8 cellular contexts compared by ENCODE assay signal in the genomic region with DNA sequence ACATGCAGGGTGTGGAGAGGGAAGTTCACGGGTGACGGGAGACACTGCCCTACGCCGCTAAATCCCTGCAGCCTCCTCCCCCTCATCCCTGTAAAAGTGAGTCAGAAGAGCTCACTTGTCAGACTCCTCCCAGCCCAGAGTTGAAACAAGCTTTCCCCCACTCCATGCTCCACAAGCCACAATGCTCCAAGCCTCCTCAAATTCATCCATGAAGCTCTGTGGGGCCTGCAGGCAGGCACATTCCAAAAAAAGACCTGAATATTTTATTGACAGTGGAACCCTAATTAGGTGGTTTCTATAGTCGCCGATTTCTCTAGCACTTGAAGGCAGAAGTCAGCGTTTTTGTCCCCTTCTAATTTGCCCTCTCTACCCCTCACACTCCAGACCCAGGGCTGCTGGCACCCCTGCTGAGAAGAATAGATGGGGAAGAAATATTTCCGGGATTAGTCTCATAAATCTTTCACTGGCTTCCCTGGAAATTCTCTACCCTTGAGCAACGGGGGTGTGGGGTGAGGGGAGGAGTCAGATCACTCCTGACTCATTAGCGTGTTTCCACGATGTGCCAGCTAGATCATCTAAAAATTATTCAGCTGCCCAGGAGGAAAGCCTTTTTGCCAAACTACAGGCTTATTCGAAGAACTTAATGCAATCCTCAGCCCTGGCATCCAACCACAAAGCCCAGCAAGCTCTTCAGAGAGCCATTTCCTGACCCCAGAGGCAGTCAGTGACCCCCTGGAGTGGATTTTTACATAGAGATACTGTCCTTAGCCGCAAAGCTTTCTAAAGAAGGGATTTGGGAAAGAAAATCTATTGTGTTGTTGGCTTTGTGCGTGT.
A peak's percentile ranks its signal among the peaks of the same experiment; 100 is the strongest.
DNase-seq lines count a peak whose midpoint lies in the region; ATAC-seq, FAIRE-seq and TF ChIP-seq lines count a peak whose summit lies in the region.

No MANE protein-coding gene starts in this region.

- TF ChIP-seq POLR2A in A549 (IDR thresholded peaks at IDR 0.05; ENCODE audit: low read length): no peak

- no peaks in the 10 kb centered on the region for H3K27me3 ChIP-seq in ascending aorta

- intact Hi-C loops in ascending aorta (cut with DNase I): no loop called here

- FAIRE-seq in A549 (lab: Jason Lieb, UNC): peak; percentile 74

- H3K27ac ChIP-seq in A549: peak overlapping the region; percentile 78 to 85
- peak overlapping the region; percentile 47 to 67 for H3K27ac ChIP-seq in ascending aorta

- CTCF ChIA-PET in A549 (lab: Yijun Ruan, JAX): interaction anchor here (0.7 to 1.9 kb wide), 7 partner anchors 34 to 487 kb away, joined by 3 to 8 read pairs (median 3); partner anchors contain the start of gene ENC1

- TF ChIP-seq CTCF in A549 (IDR thresholded peaks at IDR 0.05) (no peak), ascending aorta (IDR thresholded peaks at IDR 0.05) (no peak)

- peak overlapping the region; percentile 77 for H3K4me2 ChIP-seq in A549

- peak; percentile 93 for ATAC-seq in A549
- no peak for ATAC-seq in GM18519 (IDR thresholded peaks at IDR 0.05; ENCODE audit: low FRiP score, unreplicated experiment)
- ATAC-seq in GM21825 (IDR thresholded peaks at IDR 0.05; ENCODE audit: unreplicated experiment): no peak

- peak; percentile 81 to 82 for DNase-seq in A549 (ENCODE audit: low read depth in 1 of 2, low spot score in 1 of 2)
- DNase-seq in ascending aorta (ENCODE audit: low spot score in 2 of 2): peak in 1 of 2 donors; percentile 65
- DNase-seq in kidney glomerular epithelial cell (lab: John Stamatoyannopoulos, UW): peak; percentile 95
- DNase-seq in mesenteric fat pad (ENCODE audit: low spot score): no peak
- DNase-seq in cerebellum (ENCODE audit: low spot score): no peak

- H3K36me3 ChIP-seq in ascending aorta: no peaks in the 10 kb centered on the region

- TF ChIP-seq EP300 in A549 (IDR thresholded peaks at IDR 0.05) (peak; percentile 70 to 82; a peak in 3 of 5 replicates), Ishikawa (IDR thresholded peaks at IDR 0.05; ENCODE audit: borderline replicate concordance) (peak; percentile 79)

- H3K4me1 ChIP-seq in A549 (peaks cover 49% of the 10 kb centered on the region), ascending aorta (peaks cover 0 to 3% of the 10 kb centered on the region in 2 donors)

- WGBS in A549 (ENCODE audit: missing lambda C conversion rate): 5% methylated on average over 14 of the region's 14 CpGs

- peak; percentile 6 to 54; a peak in 3 of 5 replicates for TF ChIP-seq RAD21 in A549 (conservative IDR thresholded peaks at IDR 0.05 in 1 of 2, IDR thresholded peaks at IDR 0.05 in 1 of 2)
- TF ChIP-seq RAD21 in Ishikawa (IDR thresholded peaks at IDR 0.05; ENCODE audit: low read depth): peak; percentile 7; the same call in 1 of the 2 replicates

- H3K9me3 ChIP-seq in A549 (no peaks in the 10 kb centered on the region), ascending aorta (no peaks in the 10 kb centered on the region)

- H3K4me3 ChIP-seq in A549: peak overlapping the region; percentile 5
- peak overlapping the region in 1 of 2 donors; percentile 20 for H3K4me3 ChIP-seq in ascending aorta

- POLR2A ChIA-PET in A549 (lab: Yijun Ruan, JAX): interaction anchor here (0.8 to 1.9 kb wide), 9 partner anchors 25 to 227 kb away, joined by 3 to 47 read pairs (median 5); partner anchors contain the start of gene ENC1

TF ChIP-seq in A549, 52 proteins besides CTCF, POLR2A, EP300 and RAD21 (continues in another document):
- peak; percentile 34; the same call in 2 of the 3 replicates for TF ChIP-seq SMC3 (IDR thresholded peaks at IDR 0.05)
- TF ChIP-seq NFE2L2 (conservative IDR thresholded peaks at IDR 0.05; ENCODE audit: low read length): no peak
- TF ChIP-seq KDM5A (IDR thresholded peaks at IDR 0.05): no peak
- no peak for TF ChIP-seq FOXS1 (CRISPR knock-in tag; IDR thresholded peaks at IDR 0.05)
- TF ChIP-seq ZFP36 (IDR thresholded peaks at IDR 0.05; ENCODE audit: borderline replicate concordance, partially characterized antibody): no peak
- no peak for TF ChIP-seq CBX8 (IDR thresholded peaks at IDR 0.05)
- no peak for TF ChIP-seq MYC (IDR thresholded peaks at IDR 0.05; ENCODE audit: borderline replicate concordance, low read length)
- peak; percentile 78 to 89; a peak in 4 of 5 replicates for TF ChIP-seq JUN (IDR thresholded peaks at IDR 0.05)
- no peak for TF ChIP-seq FOSB (CRISPR knock-in tag; IDR thresholded peaks at IDR 0.05)
- no peak for TF ChIP-seq MAFK (IDR thresholded peaks at IDR 0.05; ENCODE audit: partially characterized antibody)
- peak; percentile 82 for TF ChIP-seq JUNB (IDR thresholded peaks at IDR 0.05)
- TF ChIP-seq, protein P1, sequence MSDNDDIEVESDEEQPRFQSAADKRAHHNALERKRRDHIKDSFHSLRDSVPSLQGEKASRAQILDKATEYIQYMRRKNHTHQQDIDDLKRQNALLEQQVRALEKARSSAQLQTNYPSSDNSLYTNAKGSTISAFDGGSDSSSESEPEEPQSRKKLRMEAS (IDR thresholded peaks at IDR 0.05): peak; percentile 70; the same call in 1 of the 2 replicates
- TF ChIP-seq POLR2AphosphoS2 (conservative IDR thresholded peaks at IDR 0.05; ENCODE audit: low read length): no peak
- no peak for TF ChIP-seq ZSCAN20 (CRISPR knock-in tag; IDR thresholded peaks at IDR 0.05)
- no peak for TF ChIP-seq ELK1 (IDR thresholded peaks at IDR 0.05; ENCODE audit: low read depth, low read length)
- TF ChIP-seq TP53 (CRISPR knock-in tag; IDR thresholded peaks at IDR 0.05): no peak
- no peak for TF ChIP-seq RARB (CRISPR knock-in tag; IDR thresholded peaks at IDR 0.05)

TF ChIP-seq in Ishikawa, 13 proteins besides CTCF, POLR2A, EP300 and RAD21:
- TF ChIP-seq YY1 (IDR thresholded peaks at IDR 0.05; ENCODE audit: low read depth) (no peak), CEBPB (IDR thresholded peaks at IDR 0.05) (peak; percentile 29; the same call in 1 of the 2 replicates), ZBTB7A (IDR thresholded peaks at IDR 0.05; ENCODE audit: low read depth) (no peak), FOXM1 (IDR thresholded peaks at IDR 0.05; ENCODE audit: borderline replicate concordance, low read depth) (peak; percentile 34; the same call in 1 of the 2 replicates), CREB1 (IDR thresholded peaks at IDR 0.05; ENCODE audit: low read depth) (no peak), TAF1 (IDR thresholded peaks at IDR 0.05; ENCODE audit: low read depth) (no peak), EGR1 (IDR thresholded peaks at IDR 0.05) (no peak), TCF12 (IDR thresholded peaks at IDR 0.05; ENCODE audit: low read depth) (peak; percentile 79), TEAD4 (IDR thresholded peaks at IDR 0.05) (peak; percentile 58), NFIC (IDR thresholded peaks at IDR 0.05) (0 out of 2 replicates have a peak, but pooled peaks have one; percentile 51)
- TF ChIP-seq, protein P1 (IDR thresholded peaks at IDR 0.05): 0 out of 2 replicates have a peak, but pooled peaks have one; percentile 22
- TF ChIP-seq, protein P2, sequence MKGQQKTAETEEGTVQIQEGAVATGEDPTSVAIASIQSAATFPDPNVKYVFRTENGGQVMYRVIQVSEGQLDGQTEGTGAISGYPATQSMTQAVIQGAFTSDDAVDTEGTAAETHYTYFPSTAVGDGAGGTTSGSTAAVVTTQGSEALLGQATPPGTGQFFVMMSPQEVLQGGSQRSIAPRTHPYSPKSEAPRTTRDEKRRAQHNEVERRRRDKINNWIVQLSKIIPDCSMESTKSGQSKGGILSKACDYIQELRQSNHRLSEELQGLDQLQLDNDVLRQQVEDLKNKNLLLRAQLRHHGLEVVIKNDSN (IDR thresholded peaks at IDR 0.05): no peak
- TF ChIP-seq, protein P3, sequence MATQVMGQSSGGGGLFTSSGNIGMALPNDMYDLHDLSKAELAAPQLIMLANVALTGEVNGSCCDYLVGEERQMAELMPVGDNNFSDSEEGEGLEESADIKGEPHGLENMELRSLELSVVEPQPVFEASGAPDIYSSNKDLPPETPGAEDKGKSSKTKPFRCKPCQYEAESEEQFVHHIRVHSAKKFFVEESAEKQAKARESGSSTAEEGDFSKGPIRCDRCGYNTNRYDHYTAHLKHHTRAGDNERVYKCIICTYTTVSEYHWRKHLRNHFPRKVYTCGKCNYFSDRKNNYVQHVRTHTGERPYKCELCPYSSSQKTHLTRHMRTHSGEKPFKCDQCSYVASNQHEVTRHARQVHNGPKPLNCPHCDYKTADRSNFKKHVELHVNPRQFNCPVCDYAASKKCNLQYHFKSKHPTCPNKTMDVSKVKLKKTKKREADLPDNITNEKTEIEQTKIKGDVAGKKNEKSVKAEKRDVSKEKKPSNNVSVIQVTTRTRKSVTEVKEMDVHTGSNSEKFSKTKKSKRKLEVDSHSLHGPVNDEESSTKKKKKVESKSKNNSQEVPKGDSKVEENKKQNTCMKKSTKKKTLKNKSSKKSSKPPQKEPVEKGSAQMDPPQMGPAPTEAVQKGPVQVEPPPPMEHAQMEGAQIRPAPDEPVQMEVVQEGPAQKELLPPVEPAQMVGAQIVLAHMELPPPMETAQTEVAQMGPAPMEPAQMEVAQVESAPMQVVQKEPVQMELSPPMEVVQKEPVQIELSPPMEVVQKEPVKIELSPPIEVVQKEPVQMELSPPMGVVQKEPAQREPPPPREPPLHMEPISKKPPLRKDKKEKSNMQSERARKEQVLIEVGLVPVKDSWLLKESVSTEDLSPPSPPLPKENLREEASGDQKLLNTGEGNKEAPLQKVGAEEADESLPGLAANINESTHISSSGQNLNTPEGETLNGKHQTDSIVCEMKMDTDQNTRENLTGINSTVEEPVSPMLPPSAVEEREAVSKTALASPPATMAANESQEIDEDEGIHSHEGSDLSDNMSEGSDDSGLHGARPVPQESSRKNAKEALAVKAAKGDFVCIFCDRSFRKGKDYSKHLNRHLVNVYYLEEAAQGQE (IDR thresholded peaks at IDR 0.05; ENCODE audit: low read depth): no peak

Comparison
In these comparisons a context has a peak if more than half of its experiments do, and no peak if none do; other contexts are left out.
1. ATAC-seq: peak in A549 (2 of 2); none in GM18519 (single experiment) and GM21825 (single experiment).
2. DNase-seq: peak in A549 (2 of 2) and kidney glomerular epithelial cell (single experiment); none in mesenteric fat pad (single experiment) and cerebellum (single experiment).